Comparison of ENCODE assay signal across 9 cellular contexts in genomic region chr9:136726118-136726517, GRCh38. TPM values are rescaled to one million over a fixed set of nuclear protein-coding genes. Genes with fewer than 3 reads are reported as not detected.
DNase-seq lines count a peak whose midpoint lies in the region; ATAC-seq, FAIRE-seq and TF ChIP-seq lines count a peak whose summit lies in the region.
"Had no signal": no experiment of that assay in that cellular context is flagged by ENCODE, and none has a peak within 500 bp of the region (broad histone marks: within the 10 kb centered on the region; RNA-seq: fewer than 3 reads in every experiment).

No MANE protein-coding gene starts in this region.

- H4K5ac ChIP-seq in H1 (ENCODE audit: insufficient read length, low read depth, low read length), result no peak overlapping the region

- no peak for ATAC-seq in CD8-positive, alpha-beta T cell
- no peak for ATAC-seq in GM18870 (IDR thresholded peaks at IDR 0.05; ENCODE audit: unreplicated experiment)
- no peak for ATAC-seq in body of pancreas

- peaks cover 32% of the 10 kb centered on the region for H3K36me3 ChIP-seq in CD8-positive, alpha-beta T cell (ENCODE audit: insufficient read depth, low read length)
- peaks cover 19 to 48% (median 35%) of the 10 kb centered on the region in 4 experiments for H3K36me3 ChIP-seq in H1 (ENCODE audit: control insufficient read depth in 2 of 4, insufficient read depth in 4 of 4, low read length in 3 of 4)
- H3K36me3 ChIP-seq in neural progenitor cell, result no peaks in the 10 kb centered on the region
- H3K36me3 ChIP-seq in body of pancreas (replicated peaks in 1 of 2; ENCODE audit: insufficient read depth in 1 of 2, low read depth in 2 of 2), result peaks cover 8 to 16% of the 10 kb centered on the region in 2 donors

- H3K9me3 Mint-ChIP-seq in CD8-positive, alpha-beta T cell, result no peaks in the 10 kb centered on the region
- H3K9me3 Mint-ChIP-seq in neural progenitor cell, result no peaks in the 10 kb centered on the region

- peak overlapping the region; percentile 90 for H3K27ac Mint-ChIP-seq in CD8-positive, alpha-beta T cell
- no peak overlapping the region for H3K27ac Mint-ChIP-seq in neural progenitor cell

- TF ChIP-seq RAD21 in H1 (IDR thresholded peaks at IDR 0.05 in 1 of 2, conservative IDR thresholded peaks at IDR 0.05 in 1 of 2; ENCODE audit: low read depth in 2 of 2, low read length in 2 of 2), result no peak

- no peak overlapping the region for H3K27ac ChIP-seq in CD8-positive, alpha-beta T cell (ENCODE audit: low read depth, low read length)
- H3K27ac ChIP-seq in H1 (ENCODE audit: low read depth, low read length) (0 out of 2 replicates have a peak overlapping the region, but pooled peaks have one; percentile 62), neural progenitor cell (no peak overlapping the region), body of pancreas (peak overlapping the region in 1 of 4 donors; percentile 31)

- CTCF ChIA-PET in CD8-positive, alpha-beta T cell (lab: Charles Lee), result interaction anchor here (1.6 kb wide), 1 partner anchor 11 kb away, joined by 5 read pairs; no protein-coding TSS in a partner anchor
- CTCF ChIA-PET in H1 (lab: Charles Lee; ENCODE audit: partially characterized antibody), result interaction anchor here (1.1 to 6.8 kb wide), 3 partner anchors 9 to 18 kb away, joined by 3 to 62 read pairs (median 5); no protein-coding TSS in a partner anchor

- peaks cover 30 to 42% of the 10 kb centered on the region in 2 experiments for H4K20me1 ChIP-seq in H1 (replicated peaks in 1 of 2; ENCODE audit: control insufficient read depth in 1 of 2, insufficient read depth in 2 of 2, low read length in 2 of 2)
- peaks cover 67% of the 10 kb centered on the region for H4K20me1 ChIP-seq in neural progenitor cell (ENCODE audit: low read depth)

- no peak overlapping the region for H2BK12ac ChIP-seq in H1 (ENCODE audit: low read depth, low read length)

- WGBS in H1 (ENCODE audit: extremely low coverage in 1 of 2, insufficient coverage in 1 of 2, insufficient read length in 1 of 2, insufficient replicate concordance in 2 of 2, low coverage in 1 of 2, low lambda C conversion rate in 2 of 2, missing lambda C conversion rate in 1 of 2), 2 experiments, result 79% methylated on average over 16 of the region's 16 CpGs; no CpG with 5 or more reads in 1 of the 2 experiments
- WGBS in body of pancreas, 2 donors, result 37% methylated on average over 16 of the region's 16 CpGs; no CpG with 5 or more reads in 1 of the 2 donors

- H2AFZ ChIP-seq in H1 (ENCODE audit: low read length) (no peak overlapping the region), neural progenitor cell (replicated peaks) (no peak overlapping the region)

- no peak overlapping the region for H4K8ac ChIP-seq in H1 (ENCODE audit: extremely low read depth, insufficient read depth, low read length)

- peaks cover 54% of the 10 kb centered on the region for H3F3A ChIP-seq in neural progenitor cell (ENCODE audit: low read depth)

- H3K9ac ChIP-seq in H1 (replicated peaks in 1 of 4; ENCODE audit: extremely low read depth in 1 of 4, low read depth in 3 of 4, low read length in 3 of 4), result no peak overlapping the region
- H3K9ac ChIP-seq in neural progenitor cell, result no peak overlapping the region

- H3K4me2 ChIP-seq in H1 (ENCODE audit: insufficient read depth in 1 of 2, low read depth in 2 of 2, low read length in 2 of 2) (peak overlapping the region; percentile 88 to 90), neural progenitor cell (peak overlapping the region; percentile 29)

- peak overlapping the region; percentile 92 for H3K4me3 Mint-ChIP-seq in CD8-positive, alpha-beta T cell
- peak overlapping the region; percentile 98 for H3K4me3 Mint-ChIP-seq in neural progenitor cell

- H3K4ac ChIP-seq in H1 (replicated peaks; ENCODE audit: insufficient read length, low read depth, low read length), result no peak overlapping the region

- no peak for TF ChIP-seq CTCF in CD8-positive, alpha-beta T cell (IDR thresholded peaks at IDR 0.05)
- TF ChIP-seq CTCF in NB4 (IDR thresholded peaks at IDR 0.05; ENCODE audit: low read depth, low read length) (no peak), H1 (IDR thresholded peaks at IDR 0.05; ENCODE audit: control extremely low read depth in 1 of 3, insufficient read depth in 1 of 3, low read depth in 1 of 3, low read length in 3 of 3) (no peak), neural progenitor cell (IDR thresholded peaks at IDR 0.05) (no peak), body of pancreas (IDR thresholded peaks at IDR 0.05) (no peak)

- H3K79me2 ChIP-seq in H1 (ENCODE audit: control insufficient read depth in 1 of 2, insufficient read depth in 2 of 2, low read length in 2 of 2) (peaks cover 8 to 36% of the 10 kb centered on the region in 2 experiments), neural progenitor cell (ENCODE audit: low read depth) (peaks cover 43% of the 10 kb centered on the region)

- POLR2A ChIA-PET in CD8-positive, alpha-beta T cell (lab: Charles Lee), result interaction anchor here (1.2 kb wide), 1 partner anchor 160 kb away, joined by 4 read pairs; the partner anchor contains the start of gene TRAF2
- POLR2A ChIA-PET in H1 (lab: Charles Lee; ENCODE audit: partially characterized antibody), result interaction anchor here (0.6 to 14.1 kb wide), 14 partner anchors 9 to 358 kb away, joined by 3 to 223 read pairs (median 4); partner anchors contain the start of genes AGPAT2, DIPK1B, LCN10 and LCN6

- H3K27me3 Mint-ChIP-seq in CD8-positive, alpha-beta T cell (ENCODE audit: low read depth), result no peaks in the 10 kb centered on the region
- H3K27me3 Mint-ChIP-seq in neural progenitor cell (ENCODE audit: insufficient read depth, low read depth), result peaks cover 14% of the 10 kb centered on the region

- no peaks in the 10 kb centered on the region for H3K27me3 ChIP-seq in CD8-positive, alpha-beta T cell (ENCODE audit: insufficient read depth, low read length)
- H3K27me3 ChIP-seq in H1 (replicated peaks in 1 of 4; ENCODE audit: control insufficient read depth in 3 of 4, extremely low read depth in 1 of 4, insufficient read depth in 3 of 4, low read length in 3 of 4), result peaks cover 0 to 9% (median 5%) of the 10 kb centered on the region in 4 experiments; a peak in 5 of 7 replicates
- peaks cover 17% of the 10 kb centered on the region for H3K27me3 ChIP-seq in neural progenitor cell
- no peaks in the 10 kb centered on the region for H3K27me3 ChIP-seq in body of pancreas

- no peaks in the 10 kb centered on the region for H3K9me3 ChIP-seq in CD8-positive, alpha-beta T cell (ENCODE audit: low read length)
- H3K9me3 ChIP-seq in H1 (ENCODE audit: insufficient read depth in 2 of 2, low read depth in 1 of 2, low read length in 1 of 2) (no peaks in the 10 kb centered on the region), neural progenitor cell (ENCODE audit: low read depth) (no peaks in the 10 kb centered on the region), body of pancreas (no peaks in the 10 kb centered on the region)

- H2BK20ac ChIP-seq in H1 (ENCODE audit: low read length), result no peak overlapping the region

- H3K56ac ChIP-seq in H1 (replicated peaks; ENCODE audit: insufficient read length, low read depth, low read length), result no peak overlapping the region

- no peak for TF ChIP-seq EP300 in H1 (IDR thresholded peaks at IDR 0.05; ENCODE audit: borderline replicate concordance in 1 of 2, low read depth in 2 of 2, low read length in 2 of 2)

- DNase-seq in CD8-positive, alpha-beta T cell, result no peak
- DNase-seq in NB4 (ENCODE audit: low read depth) (no peak), H1 (ENCODE audit: low read depth in 1 of 2, low spot score in 2 of 2) (no peak), neural progenitor cell (ENCODE audit: low spot score) (no peak), occipital lobe (lab: John Stamatoyannopoulos, UW) (no peak), NCI-H2171 treated with DMSO at 0.1 percent for 48 hours (lab: John Stamatoyannopoulos, UW) (no peak), body of pancreas (no peak)
- DNase-seq: NCI-H146 had no signal

- H3K4me1 Mint-ChIP-seq in CD8-positive, alpha-beta T cell (ENCODE audit: low read depth), result peaks cover 27% of the 10 kb centered on the region
- H3K4me1 Mint-ChIP-seq in neural progenitor cell, result peaks cover 31% of the 10 kb centered on the region

- no peak overlapping the region for H4K91ac ChIP-seq in H1 (replicated peaks; ENCODE audit: insufficient read length, low read length)

- no peak for FAIRE-seq in H1 (lab: Jason Lieb, UNC)

- no peak for TF ChIP-seq POLR2A in NB4 (IDR thresholded peaks at IDR 0.05; ENCODE audit: extremely low read depth, insufficient read length)
- TF ChIP-seq POLR2A in H1 (IDR thresholded peaks at IDR 0.05; ENCODE audit: control extremely low read depth in 1 of 2, low read depth in 2 of 2, low read length in 2 of 2), result no peak
- no peak for TF ChIP-seq POLR2A in body of pancreas (IDR thresholded peaks at IDR 0.05)

- no peak overlapping the region for H2BK120ac ChIP-seq in H1 (replicated peaks; ENCODE audit: low read depth, low read length)

- peaks cover 30% of the 10 kb centered on the region for H3K4me1 ChIP-seq in CD8-positive, alpha-beta T cell (ENCODE audit: insufficient read depth, low read length)
- peaks cover 3 to 16% (median 5%) of the 10 kb centered on the region in 4 experiments for H3K4me1 ChIP-seq in H1 (replicated peaks in 1 of 4; ENCODE audit: control insufficient read depth in 3 of 4, insufficient read depth in 4 of 4, low read length in 3 of 4)
- peaks cover 9% of the 10 kb centered on the region for H3K4me1 ChIP-seq in neural progenitor cell
- peaks cover 49% of the 10 kb centered on the region for H3K4me1 ChIP-seq in body of pancreas

- H3K23ac ChIP-seq in H1 (ENCODE audit: insufficient read length), result no peak overlapping the region

- no peak overlapping the region for H3K18ac ChIP-seq in H1 (ENCODE audit: extremely low read depth, low read length)

- intact Hi-C loops in CD8-positive, alpha-beta T cell (cut with DNase I, micrococcal nuclease), result loop anchor here (2.0 to 10.0 kb wide), 4 partner anchors 59 to 509 kb away; partner anchors contain the start of genes INPP5E (in 1 of the 2), SEC16A (in 1 of the 2) and SLC34A3 (in 1 of the 2)
- intact Hi-C loops in body of pancreas (cut with DNase I), result no loop called here

- peaks cover 13% of the 10 kb centered on the region; the same call in 1 of the 2 replicates for H3K23me2 ChIP-seq in H1 (ENCODE audit: low read depth, low read length)

- peak overlapping the region; percentile 96 for H3K4me3 ChIP-seq in CD8-positive, alpha-beta T cell (ENCODE audit: low read depth, low read length)
- H3K4me3 ChIP-seq in NB4 (ENCODE audit: low read depth, low read length) (peak overlapping the region; percentile 87), H1 (ENCODE audit: extremely low read depth in 1 of 4, insufficient read depth in 2 of 4, low read depth in 3 of 4, low read length in 4 of 4) (peak overlapping the region in 2 of 4 experiments; percentile 3 to 95; a peak in 2 of 8 replicates), neural progenitor cell (no peak overlapping the region), body of pancreas (no peak overlapping the region)

- peaks cover 12% of the 10 kb centered on the region for H3K79me1 ChIP-seq in H1 (ENCODE audit: low read depth, low read length)

- no peak overlapping the region for H2BK5ac ChIP-seq in H1 (ENCODE audit: low read depth, low read length)

- H2BK15ac ChIP-seq in H1 (ENCODE audit: low read length), result no peak overlapping the region

- H3K36me3 Mint-ChIP-seq in CD8-positive, alpha-beta T cell, result peaks cover 46% of the 10 kb centered on the region
- H3K36me3 Mint-ChIP-seq in neural progenitor cell, result peaks cover 20% of the 10 kb centered on the region

- H2AK5ac ChIP-seq in H1 (ENCODE audit: low read depth, low read length), result no peak overlapping the region

- no peak overlapping the region for H3K14ac ChIP-seq in H1 (ENCODE audit: insufficient read length)

RNA-seq across cellular contexts. Expression of gene DIPK1B, which starts 13.7 kb away (rescaled TPM):
- total RNA-seq in CD8-positive, alpha-beta T cell, result under 1 TPM; 0.22 to 0.62 TPM
- total RNA-seq in H1 (2021; fragmentation: NEBNext Ultra II Directional; extraction: Animal tissue kit (Norgen Biotek cat#: 25700)), result 32.3 and 35.3 TPM in 2 replicates
- 64.8 and 78.8 TPM in 2 replicates for polyA plus RNA-seq in H1 (2011; rRNA removed)
- polyA plus RNA-seq in H1 (2011; cell fraction: cytosol; rRNA removed), result 58.4 TPM
- polyA plus RNA-seq in H1 (2011; cell fraction: nucleus; rRNA removed), result 75.1 TPM
- polyA plus RNA-seq in H1 (2012, experiment 1 of 2), result 19.5 to 34.6 TPM (median 30.7 TPM) in 4 replicates
- polyA plus RNA-seq in H1 (2012, experiment 2 of 2), result 28.6 TPM
- polyA plus RNA-seq in H1 (2013, experiment 1 of 2), result 28.2 TPM
- 28.5 TPM for polyA plus RNA-seq in H1 (2013, experiment 2 of 2)
- polyA minus RNA-seq in H1 (2011; rRNA and poly(A)+ RNA removed), result 13.3 and 14.7 TPM in 2 replicates
- polyA minus RNA-seq in H1 (2011; cell fraction: cytosol; rRNA and poly(A)+ RNA removed), result 22.6 TPM
- 19.6 TPM for polyA minus RNA-seq in H1 (2011; cell fraction: nucleus; rRNA and poly(A)+ RNA removed)
- total RNA-seq in neural progenitor cell (ENCODE audit: low replicate concordance) (11.8 and 52.8 TPM in 2 replicates), occipital lobe (25.1 TPM), body of pancreas (10 to 100 TPM in 1 of 2 donors, 1 to 10 TPM in 1; 2.0 to 25.7 TPM)

RNA-seq across cellular contexts. Expression of gene LCN10, which starts 16.6 kb away (rescaled TPM):
- total RNA-seq in CD8-positive, alpha-beta T cell, result under 1 TPM; 0.14 to 0.38 TPM
- 2.8 and 4.8 TPM in 2 replicates for total RNA-seq in H1 (2021; fragmentation: NEBNext Ultra II Directional; extraction: Animal tissue kit (Norgen Biotek cat#: 25700))
- 2.6 and 3.5 TPM in 2 replicates for polyA plus RNA-seq in H1 (2011; rRNA removed)
- 3.5 TPM for polyA plus RNA-seq in H1 (2011; cell fraction: cytosol; rRNA removed)
- 3.0 TPM for polyA plus RNA-seq in H1 (2011; cell fraction: nucleus; rRNA removed)
- 1.1 to 2.7 TPM (median 2.4 TPM) in 4 replicates for polyA plus RNA-seq in H1 (2012, experiment 1 of 2)
- 2.3 TPM for polyA plus RNA-seq in H1 (2012, experiment 2 of 2)
- 2.1 TPM for polyA plus RNA-seq in H1 (2013, experiment 1 of 2)
- 2.0 TPM for polyA plus RNA-seq in H1 (2013, experiment 2 of 2)
- 0.98 and 1.5 TPM in 2 replicates for polyA minus RNA-seq in H1 (2011; rRNA and poly(A)+ RNA removed)
- 2.1 TPM for polyA minus RNA-seq in H1 (2011; cell fraction: cytosol; rRNA and poly(A)+ RNA removed)
- polyA minus RNA-seq in H1 (2011; cell fraction: nucleus; rRNA and poly(A)+ RNA removed), result 0.60 TPM
- not detected in 2 replicates for total RNA-seq in neural progenitor cell (ENCODE audit: low replicate concordance)
- not detected for total RNA-seq in occipital lobe
- 1 to 10 TPM in 1 of 2 donors, under 1 TPM in 1; 0.78 to 4.6 TPM for total RNA-seq in body of pancreas

RNA-seq across cellular contexts. Expression of gene LCN6, which starts 22.2 kb away (rescaled TPM):
- total RNA-seq in CD8-positive, alpha-beta T cell, result not detected
- total RNA-seq in H1 (2021; fragmentation: NEBNext Ultra II Directional; extraction: Animal tissue kit (Norgen Biotek cat#: 25700)), result not detected in 2 replicates
- not detected in 2 replicates for polyA plus RNA-seq in H1 (2011; rRNA removed)
- polyA plus RNA-seq in H1 (2011; cell fraction: cytosol; rRNA removed), result not detected
- not detected for polyA plus RNA-seq in H1 (2011; cell fraction: nucleus; rRNA removed)
- polyA plus RNA-seq in H1 (2012, experiment 1 of 2), result not detected in 4 replicates
- polyA plus RNA-seq in H1 (2012, experiment 2 of 2), result not detected
- not detected for polyA plus RNA-seq in H1 (2013, experiment 1 of 2)
- not detected for polyA plus RNA-seq in H1 (2013, experiment 2 of 2)
- polyA minus RNA-seq in H1 (2011; rRNA and poly(A)+ RNA removed), result not detected in 2 replicates
- not detected for polyA minus RNA-seq in H1 (2011; cell fraction: cytosol; rRNA and poly(A)+ RNA removed)
- not detected for polyA minus RNA-seq in H1 (2011; cell fraction: nucleus; rRNA and poly(A)+ RNA removed)
- total RNA-seq in neural progenitor cell (ENCODE audit: low replicate concordance), result not detected in 2 replicates
- total RNA-seq in occipital lobe, result not detected
- not detected for total RNA-seq in body of pancreas

RNA-seq across cellular contexts. Expression of gene LCN8, which starts 31.9 kb away (rescaled TPM):
- not detected for total RNA-seq in CD8-positive, alpha-beta T cell
- total RNA-seq in H1 (2021; fragmentation: NEBNext Ultra II Directional; extraction: Animal tissue kit (Norgen Biotek cat#: 25700)), result not detected in 2 replicates
- 0.14 TPM in 1 of 2 replicates, not detected in the other for polyA plus RNA-seq in H1 (2011; rRNA removed)
- 0.05 TPM for polyA plus RNA-seq in H1 (2011; cell fraction: cytosol; rRNA removed)
- polyA plus RNA-seq in H1 (2011; cell fraction: nucleus; rRNA removed), result 0.31 TPM
- polyA plus RNA-seq in H1 (2012, experiment 1 of 2), result 0.07 TPM in 1 of 4 replicates, not detected in the others
- not detected for polyA plus RNA-seq in H1 (2012, experiment 2 of 2)
- polyA plus RNA-seq in H1 (2013, experiment 1 of 2), result not detected
- 0.02 TPM for polyA plus RNA-seq in H1 (2013, experiment 2 of 2)
- polyA minus RNA-seq in H1 (2011; rRNA and poly(A)+ RNA removed), result not detected in 2 replicates
- not detected for polyA minus RNA-seq in H1 (2011; cell fraction: cytosol; rRNA and poly(A)+ RNA removed)
- polyA minus RNA-seq in H1 (2011; cell fraction: nucleus; rRNA and poly(A)+ RNA removed), result not detected
- not detected in 2 replicates for total RNA-seq in neural progenitor cell (ENCODE audit: low replicate concordance)
- not detected for total RNA-seq in occipital lobe
- total RNA-seq in body of pancreas, result not detected

RNA-seq across cellular contexts. Expression of gene LCN15, which starts 38.2 kb away (rescaled TPM):
- not detected for total RNA-seq in CD8-positive, alpha-beta T cell
- total RNA-seq in H1 (2021; fragmentation: NEBNext Ultra II Directional; extraction: Animal tissue kit (Norgen Biotek cat#: 25700)), result 0.47 and 0.61 TPM in 2 replicates
- polyA plus RNA-seq in H1 (2011; rRNA removed), result 0.08 and 0.25 TPM in 2 replicates
- polyA plus RNA-seq in H1 (2011; cell fraction: cytosol; rRNA removed), result 0.16 TPM
- polyA plus RNA-seq in H1 (2011; cell fraction: nucleus; rRNA removed), result 0.39 TPM
- 0.28 to 0.73 TPM (median 0.38 TPM) in 4 replicates for polyA plus RNA-seq in H1 (2012, experiment 1 of 2)
- polyA plus RNA-seq in H1 (2012, experiment 2 of 2), result 0.80 TPM
- 0.18 TPM for polyA plus RNA-seq in H1 (2013, experiment 1 of 2)
- 0.22 TPM for polyA plus RNA-seq in H1 (2013, experiment 2 of 2)
- polyA minus RNA-seq in H1 (2011; rRNA and poly(A)+ RNA removed), result not detected in 2 replicates
- not detected for polyA minus RNA-seq in H1 (2011; cell fraction: cytosol; rRNA and poly(A)+ RNA removed)
- polyA minus RNA-seq in H1 (2011; cell fraction: nucleus; rRNA and poly(A)+ RNA removed), result 0.30 TPM
- total RNA-seq in neural progenitor cell (ENCODE audit: low replicate concordance) (not detected in 2 replicates), occipital lobe (not detected), body of pancreas (not detected)

Comparison
In these comparisons a context has a peak if more than half of its experiments do, and no peak if none do; other contexts are left out.
1. H3K4me3 ChIP-seq: peak in CD8-positive, alpha-beta T cell (single experiment) and NB4 (single experiment); none in neural progenitor cell (single experiment) and body of pancreas (0 of 2).